In genomic region chr14:63632932-63633514, GRCh38 we compare ENCODE assay signal across 8 cellular contexts. TPM values are rescaled to one million over a fixed set of nuclear protein-coding genes. Genes with fewer than 3 reads are reported as not detected.
DNase-seq lines count a peak whose midpoint lies in the region; ATAC-seq lines count a peak whose summit lies in the region.

No MANE protein-coding gene starts in this region.

- peaks cover 40% of the 10 kb centered on the region for H3K4me1 Mint-ChIP-seq in activated CD4-positive, alpha-beta memory T cell treated with anti-CD3 and anti-CD28 coated beads for 36 hours (ENCODE audit: low read depth)

- H3K27ac Mint-ChIP-seq in activated CD4-positive, alpha-beta memory T cell treated with anti-CD3 and anti-CD28 coated beads for 36 hours = no peak overlapping the region

- H3K9me3 Mint-ChIP-seq in activated CD4-positive, alpha-beta memory T cell treated with anti-CD3 and anti-CD28 coated beads for 36 hours = peaks cover 24% of the 10 kb centered on the region

- intact Hi-C loops in activated CD4-positive, alpha-beta memory T cell treated with anti-CD3 and anti-CD28 coated beads for 36 hours (cut with micrococcal nuclease) = loop anchor here (1.0 to 10.0 kb wide), 2 partner anchors 137 to 248 kb away; no protein-coding TSS in a partner anchor

- POLR2A ChIA-PET in activated CD4-positive, alpha-beta memory T cell treated with anti-CD3 and anti-CD28 coated beads for 36 hours (lab: Charles Lee) = no interaction called here

- ATAC-seq in HG02981 (IDR thresholded peaks at IDR 0.05; ENCODE audit: unreplicated experiment) = peak; percentile 57

- H3K4me3 Mint-ChIP-seq in activated CD4-positive, alpha-beta memory T cell treated with anti-CD3 and anti-CD28 coated beads for 36 hours = no peak overlapping the region

- peak; percentile 30 for DNase-seq in NCI-H2227 (lab: John Stamatoyannopoulos, UW; ENCODE audit: unreplicated experiment)
- no peak for DNase-seq in NCI-H2227 treated with DMSO at 0.1 percent for 48 hours (lab: John Stamatoyannopoulos, UW)
- peak; percentile 33 for DNase-seq in SW480 (ENCODE audit: low spot score)
- peak; percentile 23 for DNase-seq in iPS-NIHi11 (ENCODE audit: low spot score)
- DNase-seq in activated CD4-positive, alpha-beta memory T cell treated with anti-CD3 and anti-CD28 coated beads for 36 hours = no peak
- DNase-seq in COLO668 (lab: John Stamatoyannopoulos, UW; ENCODE audit: unreplicated experiment) = no peak
- no peak for DNase-seq in NCI-H1436 (lab: John Stamatoyannopoulos, UW)

- CTCF ChIA-PET in activated CD4-positive, alpha-beta memory T cell treated with anti-CD3 and anti-CD28 coated beads for 36 hours (lab: Charles Lee) = interaction anchor here (0.7 to 2.5 kb wide), 13 partner anchors 9 to 244 kb away, joined by 3 to 17 read pairs (median 3); partner anchors contain the start of gene WDR89

- H3K36me3 Mint-ChIP-seq in activated CD4-positive, alpha-beta memory T cell treated with anti-CD3 and anti-CD28 coated beads for 36 hours = peaks cover 30% of the 10 kb centered on the region

- H3K27me3 Mint-ChIP-seq in activated CD4-positive, alpha-beta memory T cell treated with anti-CD3 and anti-CD28 coated beads for 36 hours = no peaks in the 10 kb centered on the region

RNA-seq across cellular contexts. Expression of gene WDR89, which starts 8.6 kb away (rescaled TPM):
- total RNA-seq in activated CD4-positive, alpha-beta memory T cell treated with anti-CD3 and anti-CD28 coated beads for 36 hours = 10 to 100 TPM; 27.3 to 30.4 TPM

Comparison
In these comparisons a context has a peak if more than half of its experiments do, and no peak if none do; other contexts are left out.
1. DNase-seq: peak in NCI-H2227 (single experiment), SW480 (single experiment) and iPS-NIHi11 (single experiment); none in NCI-H2227 treated with DMSO at 0.1 percent for 48 hours (single experiment), activated CD4-positive, alpha-beta memory T cell treated with anti-CD3 and anti-CD28 coated beads for 36 hours (single experiment), COLO668 (single experiment) and NCI-H1436 (single experiment).